In genomic region chr3:134406331-134407246, GRCh38 we compare ENCODE assay signal across 1 cellular context.
TF ChIP-seq lines count a peak whose summit lies in the region.

No MANE protein-coding gene starts in this region.

TF ChIP-seq in IMR-90, 13 proteins besides CTCF, POLR2A, EP300 and RAD21 (continued from another document):
- no peak for TF ChIP-seq USF2 (IDR thresholded peaks at IDR 0.05; ENCODE audit: low read depth, low read length)
- TF ChIP-seq RCOR1 (IDR thresholded peaks at IDR 0.05; ENCODE audit: insufficient replicate concordance, low read length), result no peak
- no peak for TF ChIP-seq CHD1 (IDR thresholded peaks at IDR 0.05; ENCODE audit: low read depth, low read length)
- TF ChIP-seq MAFK (IDR thresholded peaks at IDR 0.05; ENCODE audit: low read depth, low read length), result no peak
- TF ChIP-seq MAZ (IDR thresholded peaks at IDR 0.05; ENCODE audit: borderline replicate concordance, low read depth, low read length), result no peak
- TF ChIP-seq FOS (IDR thresholded peaks at IDR 0.05; ENCODE audit: low read depth, low read length), result no peak
- no peak for TF ChIP-seq MXI1 (IDR thresholded peaks at IDR 0.05; ENCODE audit: borderline replicate concordance, low read depth, low read length)
